In genomic region chr1:1122981-1123480, GRCh38 we compare ENCODE assay signal across 11 cellular contexts. TPM values are rescaled to one million over a fixed set of nuclear protein-coding genes. Genes with fewer than 3 reads are reported as not detected.
DNase-seq lines count a peak whose midpoint lies in the region; ATAC-seq and TF ChIP-seq lines count a peak whose summit lies in the region.
"Had no signal": no experiment of that assay in that cellular context is flagged by ENCODE, and none has a peak within 500 bp of the region (broad histone marks: within the 10 kb centered on the region; RNA-seq: fewer than 3 reads in every experiment).

No MANE protein-coding gene starts in this region.

- H3K9me3 ChIP-seq in left ventricle myocardium inferior (replicated peaks) (no peaks in the 10 kb centered on the region), Peyer's patch (no peaks in the 10 kb centered on the region)

- H3K36me3 ChIP-seq in left ventricle myocardium inferior (no peaks in the 10 kb centered on the region), Peyer's patch (no peaks in the 10 kb centered on the region)

- H3K27me3 ChIP-seq in left ventricle myocardium inferior (ENCODE audit: low read depth) (peaks cover 40% of the 10 kb centered on the region), Peyer's patch (no peaks in the 10 kb centered on the region)

- H3K9me3 Mint-ChIP-seq in glutamatergic neuron (ENCODE audit: unreplicated experiment), result peaks cover 18% of the 10 kb centered on the region
- no peaks in the 10 kb centered on the region for H3K9me3 Mint-ChIP-seq in type B pancreatic cell
- H3K9me3 Mint-ChIP-seq: CD8-positive, alpha-beta T cell had no signal

- no peak for TF ChIP-seq POLR2A in Peyer's patch (IDR thresholded peaks at IDR 0.05)

- peak overlapping the region; percentile 32 for H3K4me3 Mint-ChIP-seq in glutamatergic neuron (ENCODE audit: unreplicated experiment)
- H3K4me3 Mint-ChIP-seq in type B pancreatic cell, result peak overlapping the region; percentile 28

- H3K36me3 Mint-ChIP-seq in glutamatergic neuron (ENCODE audit: unreplicated experiment) (no peaks in the 10 kb centered on the region), type B pancreatic cell (no peaks in the 10 kb centered on the region)
- H3K36me3 Mint-ChIP-seq: CD8-positive, alpha-beta T cell had no signal

- DNase-seq in left ventricle myocardium superior (peak; percentile 20), left ventricle myocardium inferior (no peak), Peyer's patch (peak in 2 of 3 donors; percentile 52 to 71), glutamatergic neuron (no peak), type B pancreatic cell (ENCODE audit: extremely low spot score, unreplicated experiment) (no peak), LoVo (ENCODE audit: low spot score) (no peak), kidney tubule cell (ENCODE audit: low spot score) (no peak), NCI-H2081 treated with DMSO at 0.1 percent for 48 hours (lab: John Stamatoyannopoulos, UW) (no peak)
- DNase-seq: amniotic stem cell; CD8-positive, alpha-beta T cell had no signal

- H3K27me3 Mint-ChIP-seq in glutamatergic neuron (ENCODE audit: unreplicated experiment), result peaks cover 22% of the 10 kb centered on the region
- peaks cover 15% of the 10 kb centered on the region for H3K27me3 Mint-ChIP-seq in type B pancreatic cell

- intact Hi-C loops in left ventricle myocardium superior (cut with micrococcal nuclease) (no loop called here), left ventricle myocardium inferior (cut with micrococcal nuclease) (no loop called here)

- ATAC-seq in left ventricle myocardium superior, result no peak

- H3K4me1 ChIP-seq in left ventricle myocardium inferior (peaks cover 10% of the 10 kb centered on the region), Peyer's patch (peaks cover 0 to 60% (median 10%) of the 10 kb centered on the region in 4 donors)

- TF ChIP-seq CTCF in left ventricle myocardium inferior (IDR thresholded peaks at IDR 0.05; ENCODE audit: borderline replicate concordance) (no peak), Peyer's patch (IDR thresholded peaks at IDR 0.05) (peak in 3 of 6 experiments; percentile 20 to 40 (median 35)), glutamatergic neuron (IDR thresholded peaks at IDR 0.05; ENCODE audit: partially characterized antibody, unreplicated experiment) (peak; percentile 26), type B pancreatic cell (conservative IDR thresholded peaks at IDR 0.05) (peak; percentile 47)

- H3K4me1 Mint-ChIP-seq in glutamatergic neuron (ENCODE audit: low read depth, unreplicated experiment), result peaks cover 24% of the 10 kb centered on the region
- peaks cover 8% of the 10 kb centered on the region for H3K4me1 Mint-ChIP-seq in type B pancreatic cell (ENCODE audit: unreplicated experiment)

- H3K27ac Mint-ChIP-seq in glutamatergic neuron (ENCODE audit: unreplicated experiment) (no peak overlapping the region), type B pancreatic cell (peak overlapping the region; percentile 39)
- H3K27ac Mint-ChIP-seq: CD8-positive, alpha-beta T cell had no signal

- H3K4me3 ChIP-seq in left ventricle myocardium inferior (no peak overlapping the region), Peyer's patch (no peak overlapping the region)

- no peak overlapping the region for H3K27ac ChIP-seq in left ventricle myocardium inferior (replicated peaks)
- peak overlapping the region in 2 of 4 donors; percentile 82 to 94 for H3K27ac ChIP-seq in Peyer's patch

RNA-seq across cellular contexts. Expression of gene C1orf159, which starts 7.1 kb away (rescaled TPM):
- total RNA-seq in left ventricle myocardium superior (4.0 TPM), left ventricle myocardium inferior (3.8 TPM), Peyer's patch (10 to 100 TPM; 14.0 to 32.0 (median 22.7) TPM), glutamatergic neuron (ENCODE audit: unreplicated experiment) (24.5 TPM), type B pancreatic cell (ENCODE audit: low replicate concordance) (20.0 and 21.2 TPM in 2 replicates)

RNA-seq across cellular contexts. Expression of gene RNF223, which starts 48.9 kb away (rescaled TPM):
- total RNA-seq in left ventricle myocardium superior (not detected), left ventricle myocardium inferior (not detected), Peyer's patch (1 to 10 TPM in 1 of 4 donors, not detected in 3; 1.3 TPM), glutamatergic neuron (ENCODE audit: unreplicated experiment) (not detected), type B pancreatic cell (ENCODE audit: low replicate concordance) (1.2 and 2.5 TPM in 2 replicates)
- total RNA-seq: CD8-positive, alpha-beta T cell had no signal

RNA-seq across cellular contexts. Expression of gene TTLL10, which starts 50.6 kb away (rescaled TPM):
- total RNA-seq in left ventricle myocardium superior (not detected), left ventricle myocardium inferior (not detected), Peyer's patch (1 to 10 TPM in 3 of 4 donors, not detected in 1; 1.6 to 3.6 (median 1.8) TPM), glutamatergic neuron (ENCODE audit: unreplicated experiment) (not detected), type B pancreatic cell (ENCODE audit: low replicate concordance) (0.88 and 1.4 TPM in 2 replicates)
- total RNA-seq: CD8-positive, alpha-beta T cell; myocyte had no signal

Comparison
In these comparisons a context has a peak if more than half of its experiments do, and no peak if none do; other contexts are left out.
1. DNase-seq: peak in left ventricle myocardium superior (single experiment) and Peyer's patch (2 of 3); none in left ventricle myocardium inferior (single experiment), glutamatergic neuron (single experiment), type B pancreatic cell (single experiment), LoVo (single experiment), kidney tubule cell (single experiment) and NCI-H2081 treated with DMSO at 0.1 percent for 48 hours (single experiment).